ENCODE assay signal across 11 cellular contexts in genomic region chr7:94049615-94050014, GRCh38. TPM values are rescaled to one million over a fixed set of nuclear protein-coding genes. Genes with fewer than 3 reads are reported as not detected.
DNase-seq lines count a peak whose midpoint lies in the region; ATAC-seq and TF ChIP-seq lines count a peak whose summit lies in the region.
"Had no signal": no experiment of that assay in that cellular context is flagged by ENCODE, and none has a peak within 500 bp of the region (broad histone marks: within the 10 kb centered on the region; RNA-seq: fewer than 3 reads in every experiment).

No MANE protein-coding gene starts in this region.

- in situ Hi-C loops in gastrocnemius medialis (cut with MboI; ENCODE audit: low sequenced_read_pairs in 4 of 4) = no loop called here

- no peaks in the 10 kb centered on the region for H3K79me2 ChIP-seq in OCI-LY7 (ENCODE audit: insufficient read depth, low read depth, low read length)

- ATAC-seq in GM19463 (IDR thresholded peaks at IDR 0.05; ENCODE audit: unreplicated experiment) (peak; percentile 16), HG03097 (IDR thresholded peaks at IDR 0.05; ENCODE audit: low FRiP score, unreplicated experiment) (peak; percentile 18), gastrocnemius medialis (no peak)
- ATAC-seq: body of pancreas, HCT116 had no signal

- peak overlapping the region; percentile 63; the same call in 1 of the 2 replicates for H2AFZ ChIP-seq in OCI-LY7 (ENCODE audit: low read length)

- H3K9me3 ChIP-seq in OCI-LY7 (ENCODE audit: low read length) = no peaks in the 10 kb centered on the region; the same call in 1 of the 2 replicates
- H3K9me3 ChIP-seq in esophagus squamous epithelium = no peaks in the 10 kb centered on the region
- no peaks in the 10 kb centered on the region for H3K9me3 ChIP-seq in gastrocnemius medialis
- H3K9me3 ChIP-seq: body of pancreas had no signal

- peak overlapping the region; percentile 98 for H3K4me2 ChIP-seq in OCI-LY7 (ENCODE audit: low read length)

- no peaks in the 10 kb centered on the region for H3K36me3 ChIP-seq in OCI-LY7 (ENCODE audit: insufficient read depth, low read length)
- no peaks in the 10 kb centered on the region for H3K36me3 ChIP-seq in esophagus squamous epithelium
- no peaks in the 10 kb centered on the region for H3K36me3 ChIP-seq in gastrocnemius medialis

- H3K27ac ChIP-seq in OCI-LY7 (ENCODE audit: low read depth, low read length, poor library complexity, severe bottlenecking) (peak overlapping the region; percentile 97), esophagus squamous epithelium (no peak overlapping the region), gastrocnemius medialis (no peak overlapping the region)
- H3K27ac ChIP-seq: body of pancreas, epithelial cell of prostate had no signal

- WGBS in esophagus squamous epithelium, 2 donors = 34 to 35% methylated on average over 5 of the region's 5 CpGs

- intact Hi-C loops in OCI-LY7 (cut with micrococcal nuclease; ENCODE audit: unreplicated experiment) (loop anchor here (5.0 to 10.0 kb wide), 2 partner anchors 465 to 1457 kb away; partner anchors contain the start of gene FAM133B), esophagus squamous epithelium (cut with DNase I) (no loop called here), gastrocnemius medialis (cut with DNase I; ENCODE audit: low total_unique reads) (no loop called here)

- H3K4me3 ChIP-seq in GM12865 (ENCODE audit: low read depth, low read length) (peak overlapping the region; percentile 29), OCI-LY7 (ENCODE audit: low read depth, low read length, poor library complexity, severe bottlenecking) (peak overlapping the region; percentile 48), esophagus squamous epithelium (no peak overlapping the region), gastrocnemius medialis (no peak overlapping the region)
- H3K4me3 ChIP-seq: body of pancreas had no signal

- no peaks in the 10 kb centered on the region for H4K20me1 ChIP-seq in OCI-LY7 (ENCODE audit: insufficient read depth, low read length)

- peaks cover 79% of the 10 kb centered on the region for H3K4me1 ChIP-seq in OCI-LY7 (ENCODE audit: insufficient read depth, low read length, poor library complexity, severe bottlenecking)
- H3K4me1 ChIP-seq in esophagus squamous epithelium = no peaks in the 10 kb centered on the region
- H3K4me1 ChIP-seq in gastrocnemius medialis = no peaks in the 10 kb centered on the region
- H3K4me1 ChIP-seq: body of pancreas had no signal

- CTCF ChIA-PET in OCI-LY7 (lab: Charles Lee; ENCODE audit: unreplicated experiment) = no interaction called here

- TF ChIP-seq CTCF in GM12865 (IDR thresholded peaks at IDR 0.05; ENCODE audit: insufficient read depth, low read depth, low read length, missing control alignments) (no peak), OCI-LY7 (conservative IDR thresholded peaks at IDR 0.05; ENCODE audit: low read length) (no peak), esophagus squamous epithelium (IDR thresholded peaks at IDR 0.05) (no peak), gastrocnemius medialis (IDR thresholded peaks at IDR 0.05 in 4 of 5, conservative IDR thresholded peaks at IDR 0.05 in 1 of 5) (no peak)

- H3K9me2 ChIP-seq in OCI-LY7 (ENCODE audit: insufficient read depth, low read length) = no peaks in the 10 kb centered on the region

- TSS peak; percentile 59 for BruUV-seq in OCI-LY7 (replicated peaks; lab: Mats Ljungman, UMichigan)

- POLR2A ChIA-PET in OCI-LY7 (lab: Charles Lee) = interaction anchor here (0.7 to 2.0 kb wide), 6 partner anchors 8 to 59 kb away, joined by 3 to 8 read pairs (median 4); no protein-coding TSS in a partner anchor

- DNase-seq in GM12865 (ENCODE audit: low read depth) (peak; percentile 39), OCI-LY7 (ENCODE audit: low spot score) (peak; percentile 64), esophagus squamous epithelium (lab: John Stamatoyannopoulos, UW) (no peak), gastrocnemius medialis (no peak), activated T-cell treated with anti-CD3 and anti-CD28 coated beads for 4 hours (no peak)
- no peak for DNase-seq in NK-92 treated with Interleukin-12 subunit alpha and Interleukin-12 subunit beta, amount 100 ng/mL, for 24 hours (lab: John Stamatoyannopoulos, UW)

- H3K27me3 ChIP-seq in esophagus squamous epithelium (peaks cover 0 to 3% (median 0%) of the 10 kb centered on the region in 4 donors), gastrocnemius medialis (no peaks in the 10 kb centered on the region)
- H3K27me3 ChIP-seq: body of pancreas had no signal

- TF ChIP-seq POLR2A in esophagus squamous epithelium (IDR thresholded peaks at IDR 0.05) = no peak
- no peak for TF ChIP-seq POLR2A in gastrocnemius medialis (IDR thresholded peaks at IDR 0.05)

RNA-seq across cellular contexts. Expression of gene BET1, which starts 45.5 kb away (rescaled TPM):
- total RNA-seq in OCI-LY7 (2014; rRNA removed; shearing (Covaris generic)) = 14.3 and 20.4 TPM in 2 replicates
- 31.6 and 32.8 TPM in 2 replicates for total RNA-seq in OCI-LY7 (2022)
- total RNA-seq in esophagus squamous epithelium = 10 to 100 TPM in 3 of 4 donors, 1 to 10 TPM in 1; 9.0 to 17.7 (median 15.7) TPM
- total RNA-seq in gastrocnemius medialis = 10 to 100 TPM in 1 of 4 donors, 1 to 10 TPM in 3; 7.0 to 11.0 (median 9.2) TPM

Comparison
In these comparisons a context has a peak if more than half of its experiments do, and no peak if none do; other contexts are left out.
1. DNase-seq: peak in GM12865 (single experiment) and OCI-LY7 (single experiment); none in NK-92 treated with Interleukin-12 subunit alpha and Interleukin-12 subunit beta, amount 100 ng/mL, for 24 hours (single experiment), esophagus squamous epithelium (single experiment), gastrocnemius medialis (0 of 2) and activated T-cell treated with anti-CD3 and anti-CD28 coated beads for 4 hours (single experiment).
2. H3K4me3 ChIP-seq: peak in GM12865 (single experiment) and OCI-LY7 (single experiment); none in esophagus squamous epithelium (0 of 4) and gastrocnemius medialis (0 of 4).
3. ATAC-seq: peak in GM19463 (single experiment) and HG03097 (single experiment); none in gastrocnemius medialis (0 of 2).